Comparison of ENCODE assay signal across 5 cellular contexts in the genomic region with DNA sequence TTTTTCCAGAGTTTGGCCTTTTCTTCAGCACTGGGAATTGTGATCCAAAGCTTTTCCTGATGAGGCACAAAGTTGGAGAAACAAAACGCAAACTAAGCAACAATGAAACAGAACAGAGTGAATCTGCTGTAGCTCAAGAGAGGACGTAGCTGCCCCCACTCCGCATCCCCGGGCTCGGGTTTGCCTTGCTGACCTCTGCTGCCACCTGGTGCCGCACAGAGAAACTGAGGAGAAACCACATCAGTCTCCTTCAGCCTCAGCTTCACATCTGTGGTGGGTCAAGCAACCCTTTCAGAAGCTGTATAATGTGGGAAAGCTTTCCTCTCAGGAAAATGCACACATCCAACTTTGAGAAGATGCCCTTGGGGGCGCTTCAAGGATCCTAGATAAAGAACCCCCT.
A peak's percentile ranks its signal among the peaks of the same experiment; 100 is the strongest.
DNase-seq lines count a peak whose midpoint lies in the region; ATAC-seq and TF ChIP-seq lines count a peak whose summit lies in the region.
"Not testable (repeated sequence)": the region's sequence is repeated elsewhere in the genome, so short reads cannot be mapped to it uniquely, and the experiment has no call there.

No MANE protein-coding gene starts in this region.

- not testable (repeated sequence) for H3K4me1 ChIP-seq in Panc1 (ENCODE audit: control insufficient read depth, insufficient read depth, low read length); RWPE2 (ENCODE audit: insufficient read depth, poor library complexity, severe bottlenecking)

- intact Hi-C loops in Panc1 (cut with micrococcal nuclease; ENCODE audit: unreplicated experiment) = not testable (repeated sequence)

- not testable (repeated sequence) for H3K4me3 ChIP-seq in Panc1 (ENCODE audit: low read depth in 2 of 2, low read length in 2 of 2); RWPE2 (ENCODE audit: severe bottlenecking)

- not testable (repeated sequence) for H3K27ac Mint-ChIP-seq in neural crest cell (ENCODE audit: unreplicated experiment)

- not testable (repeated sequence) for H3K9me3 Mint-ChIP-seq in neural crest cell

- H3K36me3 ChIP-seq in Panc1 (ENCODE audit: control insufficient read depth, insufficient read depth, low read length); RWPE2 (ENCODE audit: low read depth): not testable (repeated sequence)

- H3K4me3 Mint-ChIP-seq in neural crest cell = not testable (repeated sequence)

- not testable (repeated sequence) for ATAC-seq in Panc1; RWPE2 (ENCODE audit: low read depth)

- not testable (repeated sequence) for H3K36me3 Mint-ChIP-seq in neural crest cell (ENCODE audit: low read depth)

- not testable (repeated sequence) for BruUV-seq in Panc1 (replicated peaks; lab: Mats Ljungman, UMichigan)

- CTCF ChIA-PET in Panc1 (lab: Charles Lee) = not testable (repeated sequence)

- not testable (repeated sequence) for H3K27ac ChIP-seq in C4-2B; Panc1 (ENCODE audit: low read length); RWPE2 (ENCODE audit: poor library complexity, severe bottlenecking); VCaP

- POLR2A ChIA-PET in Panc1 (lab: Charles Lee) = not testable (repeated sequence)

- H3K27me3 Mint-ChIP-seq in neural crest cell (ENCODE audit: low read depth) = not testable (repeated sequence)

- in situ Hi-C loops in Panc1 (cut with HindIII; ENCODE audit: low pct_unique_long_range_greater_than_20kb, low sequenced_read_pairs) = not testable (repeated sequence)

- not testable (repeated sequence) for H3K9me3 ChIP-seq in Panc1 (ENCODE audit: control insufficient read depth, insufficient read depth, low read depth, low read length); RWPE2 (ENCODE audit: severe bottlenecking)

- DNase-seq in Panc1 (ENCODE audit: low read depth, low spot score); RWPE2 (ENCODE audit: low spot score); neural crest cell (ENCODE audit: low read depth, low spot score): not testable (repeated sequence)

- TF ChIP-seq CTCF in C4-2B (conservative IDR thresholded peaks at IDR 0.05) = peak; percentile 63
- TF ChIP-seq CTCF in Panc1 (IDR thresholded peaks at IDR 0.05) = peak; percentile 37
- peak; percentile 43 for TF ChIP-seq CTCF in RWPE2 (IDR thresholded peaks at IDR 0.05; ENCODE audit: poor library complexity, severe bottlenecking)
- peak; percentile 54 for TF ChIP-seq CTCF in VCaP (conservative IDR thresholded peaks at IDR 0.05)
- TF ChIP-seq CTCF in neural crest cell (conservative IDR thresholded peaks at IDR 0.05) = peak; percentile 16

- H3K27me3 ChIP-seq in Panc1 (ENCODE audit: control insufficient read depth, insufficient read depth, low read length); RWPE2 (ENCODE audit: insufficient read depth, poor library complexity, severe bottlenecking): not testable (repeated sequence)

- not testable (repeated sequence) for H3K4me1 Mint-ChIP-seq in neural crest cell
